ENCODE assay signal across 22 cellular contexts in the genomic region with DNA sequence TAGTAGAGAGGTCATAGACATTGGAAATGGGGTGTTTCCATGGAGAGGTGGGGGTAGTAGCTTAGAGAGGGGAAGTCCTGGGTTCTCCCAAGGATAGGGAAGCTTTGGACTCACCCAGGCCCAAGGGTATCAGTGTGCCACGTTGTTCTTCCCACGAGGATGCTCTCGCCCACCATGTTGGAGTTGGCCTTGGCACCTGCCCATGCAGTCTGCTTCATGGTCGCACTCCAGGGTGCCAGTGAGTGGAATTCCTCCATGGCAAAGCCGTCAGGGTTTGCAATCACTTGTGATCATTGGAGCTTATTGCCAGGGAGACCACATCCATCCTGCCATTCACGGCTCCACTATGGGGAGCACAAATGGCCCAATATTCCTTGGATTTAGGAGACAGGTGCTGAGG.
"Had no signal": no experiment of that assay in that cellular context is flagged by ENCODE, and none has a peak within 500 bp of the region (broad histone marks: within the 10 kb centered on the region; RNA-seq: fewer than 3 reads in every experiment).

No MANE protein-coding gene starts in this region.

- H3K4me3 ChIP-seq: pancreas, right lobe of liver, skin epidermis, stomach, suprapubic skin, tibial nerve had no signal

- H3K27me3 Mint-ChIP-seq: activated CD4-positive, alpha-beta memory T cell treated with anti-CD3 and anti-CD28 coated beads for 36 hours; activated naive CD8-positive, alpha-beta T cell treated with anti-CD3 and anti-CD28 coated beads, Interleukin-2, amount 50 U/mL, for 24 hours; T-helper 17 cell had no signal

- H3K27ac ChIP-seq: pancreas, right lobe of liver, skin epidermis, stomach, suprapubic skin, tibial nerve had no signal

- H3K9me3 ChIP-seq: pancreas, right lobe of liver, stomach, suprapubic skin, tibial nerve had no signal

- H3K4me1 Mint-ChIP-seq: activated naive CD8-positive, alpha-beta T cell treated with anti-CD3 and anti-CD28 coated beads, Interleukin-2, amount 50 U/mL, for 24 hours; brain; mesothelial cell of epicardium; natural killer cell; stimulated activated effector memory CD8-positive, alpha-beta T cell treated with anti-CD3 and anti-CD28 coated beads, Interleukin-12 subunit alpha, Interleukin-12 subunit beta, amount 100 ng/mL, for 72 hours had no signal

- H3K27me3 ChIP-seq: pancreas, right lobe of liver, stomach, suprapubic skin, tibial nerve had no signal

- H3K36me3 ChIP-seq: pancreas, right lobe of liver had no signal

- H3K4me1 ChIP-seq: pancreas, right lobe of liver, suprapubic skin had no signal

- H3K27ac Mint-ChIP-seq: activated CD4-positive, alpha-beta memory T cell treated with anti-CD3 and anti-CD28 coated beads for 36 hours; activated naive CD8-positive, alpha-beta T cell treated with anti-CD3 and anti-CD28 coated beads, Interleukin-2, amount 50 U/mL, for 24 hours; mesothelial cell of epicardium; natural killer cell; stimulated activated effector memory CD8-positive, alpha-beta T cell treated with anti-CD3 and anti-CD28 coated beads, Interleukin-12 subunit alpha, Interleukin-12 subunit beta, amount 100 ng/mL, for 72 hours; T-helper 17 cell had no signal

- DNase-seq: activated CD4-positive, alpha-beta memory T cell treated with anti-CD3 and anti-CD28 coated beads for 36 hours; activated CD4-positive, alpha-beta T cell treated with anti-CD3 and anti-CD28 coated beads for 48 hours; activated effector memory CD4-positive, alpha-beta T cell treated with Interleukin-2 at 50 U/mL for 16 hours; activated naive CD4-positive, alpha-beta T cell treated with anti-CD3 and anti-CD28 coated beads, Interleukin-2, amount 50 U/mL, for 16 hours; activated naive CD8-positive, alpha-beta T cell treated with anti-CD3 and anti-CD28 coated beads, Interleukin-2, amount 50 U/mL, for 24 hours; activated T-cell treated with anti-CD3 and anti-CD28 coated beads, Interleukin-2, amount 50 U/mL, for 48 hours; central memory CD4-positive, alpha-beta T cell; erythroblast; natural killer cell; stimulated activated CD4-positive, alpha-beta T cell treated with anti-CD3 and anti-CD28 coated beads, Interleukin-2, amount 100 ng/mL, for 24 hours; stomach; SW 1271; T-helper 17 cell had no signal

- ATAC-seq: activated naive CD8-positive, alpha-beta T cell treated with anti-CD3 and anti-CD28 coated beads, Interleukin-2, amount 50 U/mL, for 24 hours; left lobe of liver; natural killer cell; right lobe of liver; stimulated activated effector memory CD8-positive, alpha-beta T cell treated with anti-CD3 and anti-CD28 coated beads, Interleukin-12 subunit alpha, Interleukin-12 subunit beta, amount 100 ng/mL, for 72 hours; T-helper 17 cell had no signal

- H3K9me3 Mint-ChIP-seq: activated CD4-positive, alpha-beta memory T cell treated with anti-CD3 and anti-CD28 coated beads for 36 hours; activated naive CD8-positive, alpha-beta T cell treated with anti-CD3 and anti-CD28 coated beads, Interleukin-2, amount 50 U/mL, for 24 hours; brain; natural killer cell; stimulated activated effector memory CD8-positive, alpha-beta T cell treated with anti-CD3 and anti-CD28 coated beads, Interleukin-12 subunit alpha, Interleukin-12 subunit beta, amount 100 ng/mL, for 72 hours had no signal

- H3K4me3 Mint-ChIP-seq: activated CD4-positive, alpha-beta memory T cell treated with anti-CD3 and anti-CD28 coated beads for 36 hours; activated naive CD8-positive, alpha-beta T cell treated with anti-CD3 and anti-CD28 coated beads, Interleukin-2, amount 50 U/mL, for 24 hours; brain; mesothelial cell of epicardium; natural killer cell; stimulated activated effector memory CD8-positive, alpha-beta T cell treated with anti-CD3 and anti-CD28 coated beads, Interleukin-12 subunit alpha, Interleukin-12 subunit beta, amount 100 ng/mL, for 72 hours; T-helper 17 cell had no signal
